22 cellular contexts compared by ENCODE assay signal in the genomic region with DNA sequence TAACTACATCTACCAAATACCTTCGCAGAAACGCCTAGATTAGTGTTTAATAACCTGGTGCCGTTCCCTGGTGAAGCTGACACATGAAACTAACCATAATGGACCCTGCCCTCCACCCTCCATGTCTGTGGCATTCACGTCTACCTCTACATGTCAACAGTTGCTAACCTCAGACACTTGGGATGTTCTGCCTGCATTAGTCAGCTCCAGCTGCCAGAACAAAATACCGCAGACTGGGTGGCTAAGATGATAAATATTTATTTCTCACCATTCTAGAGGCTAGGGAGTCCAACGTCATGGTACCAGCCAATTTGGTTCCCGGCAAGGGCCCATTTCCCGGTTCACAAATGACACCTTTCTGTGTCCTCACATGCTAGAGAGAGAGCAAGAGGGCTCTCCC.
DNase-seq lines count a peak whose midpoint lies in the region; ATAC-seq, FAIRE-seq and TF ChIP-seq lines count a peak whose summit lies in the region.
"Had no signal": no experiment of that assay in that cellular context is flagged by ENCODE, and none has a peak within 500 bp of the region (broad histone marks: within the 10 kb centered on the region; RNA-seq: fewer than 3 reads in every experiment).

No MANE protein-coding gene starts in this region.

- dilution Hi-C loops in keratinocyte (cut with MboI; ENCODE audit: extremely low pct_ligation_motif_present, low sequenced_read_pairs) = no loop called here

- no peak overlapping the region for H3K9ac ChIP-seq in keratinocyte (ENCODE audit: control insufficient read depth, extremely low read depth, insufficient read depth, low read length)
- H3K9ac ChIP-seq: BLaER1 treated with 17β-estradiol and CSF1 and Interleukin-3, amounts not matched to agents 10 nM and 100 nM had no signal

- H3K27me3 ChIP-seq in bronchial epithelial cell (ENCODE audit: control insufficient read depth, insufficient read depth, low read length) (no peaks in the 10 kb centered on the region), keratinocyte (ENCODE audit: control insufficient read depth, extremely low read depth, insufficient read depth, low read length) (no peaks in the 10 kb centered on the region), esophagus squamous epithelium (peaks cover 0 to 7% (median 0%) of the 10 kb centered on the region in 4 donors), psoas muscle (ENCODE audit: insufficient read depth in 3 of 3, low read length in 2 of 3) (no peaks in the 10 kb centered on the region)
- H3K27me3 ChIP-seq: BLaER1 treated with 17β-estradiol and CSF1 and Interleukin-3, amounts not matched to agents 10 nM and 100 nM; right atrium auricular region had no signal

- H2AFZ ChIP-seq in keratinocyte (ENCODE audit: control insufficient read depth, low read length) = no peak overlapping the region

- FAIRE-seq in bronchial epithelial cell (lab: Jason Lieb, UNC) (no peak), keratinocyte (lab: Jason Lieb, UNC) (no peak)
- FAIRE-seq: A549, islet of Langerhans had no signal

- H3K79me2 ChIP-seq in keratinocyte (ENCODE audit: control insufficient read depth, insufficient read depth, low read length) = no peaks in the 10 kb centered on the region

- H3K9me3 ChIP-seq in keratinocyte (ENCODE audit: control insufficient read depth, low read depth, low read length) (no peaks in the 10 kb centered on the region), esophagus squamous epithelium (no peaks in the 10 kb centered on the region), psoas muscle (no peaks in the 10 kb centered on the region)
- H3K9me3 ChIP-seq: lower lobe of right lung had no signal

- no peak for ATAC-seq in GM18867 (IDR thresholded peaks at IDR 0.05; ENCODE audit: unreplicated experiment)
- no peak for ATAC-seq in psoas muscle
- ATAC-seq: A549, lower lobe of right lung had no signal

- H3K4me2 ChIP-seq in keratinocyte (ENCODE audit: control insufficient read depth, extremely low read depth, insufficient read depth, low read depth, low read length) = no peak overlapping the region
- H3K4me2 ChIP-seq: A549 had no signal

- H3K9me1 ChIP-seq in keratinocyte (ENCODE audit: control insufficient read depth, extremely low read depth, insufficient read depth, low read length) = no peaks in the 10 kb centered on the region

- WGBS in esophagus squamous epithelium, 2 donors = 89 to 92% methylated on average over 5 to 8 of the region's 8 CpGs
- 88 to 91% (median 89%) methylated on average over 8 of the region's 8 CpGs for WGBS in psoas muscle, 3 donors

- peak overlapping the region; percentile 46 for H3K27ac ChIP-seq in keratinocyte (ENCODE audit: control insufficient read depth, insufficient read depth, low read length)
- no peak overlapping the region for H3K27ac ChIP-seq in esophagus squamous epithelium
- no peak overlapping the region for H3K27ac ChIP-seq in psoas muscle
- H3K27ac ChIP-seq: A549; BLaER1 treated with 17β-estradiol and CSF1 and Interleukin-3, amounts not matched to agents 10 nM and 100 nM; HL-60; lower lobe of right lung; right atrium auricular region had no signal

- H3K4me3 ChIP-seq in AG10803 (ENCODE audit: low read length) (no peak overlapping the region), bronchial epithelial cell (ENCODE audit: low read depth, low read length) (no peak overlapping the region), keratinocyte (ENCODE audit: control insufficient read depth in 2 of 3, extremely low read depth in 1 of 3, insufficient read depth in 2 of 3, low read depth in 1 of 3, low read length in 3 of 3) (no peak overlapping the region), esophagus squamous epithelium (no peak overlapping the region), psoas muscle (no peak overlapping the region)
- H3K4me3 ChIP-seq: A549; BLaER1 treated with 17β-estradiol and CSF1 and Interleukin-3, amounts not matched to agents 10 nM and 100 nM; lower lobe of right lung; right atrium auricular region had no signal

- TF ChIP-seq POLR2A in esophagus squamous epithelium (IDR thresholded peaks at IDR 0.05) = no peak

- peaks cover 9% of the 10 kb centered on the region for H3K4me1 ChIP-seq in keratinocyte (ENCODE audit: control insufficient read depth, extremely low read depth, insufficient read depth, low read length)
- no peaks in the 10 kb centered on the region for H3K4me1 ChIP-seq in esophagus squamous epithelium
- no peaks in the 10 kb centered on the region for H3K4me1 ChIP-seq in psoas muscle
- H3K4me1 ChIP-seq: A549, lower lobe of right lung, right atrium auricular region had no signal

- H3K36me3 ChIP-seq in bronchial epithelial cell (ENCODE audit: control insufficient read depth, insufficient read depth, low read length) (no peaks in the 10 kb centered on the region), keratinocyte (ENCODE audit: control insufficient read depth in 2 of 2, extremely low read depth in 1 of 2, insufficient read depth in 2 of 2, low read length in 2 of 2) (no peaks in the 10 kb centered on the region), esophagus squamous epithelium (no peaks in the 10 kb centered on the region), psoas muscle (ENCODE audit: insufficient read depth in 1 of 2, low read depth in 1 of 2) (no peaks in the 10 kb centered on the region)
- H3K36me3 ChIP-seq: BLaER1 treated with 17β-estradiol and CSF1 and Interleukin-3, amounts not matched to agents 10 nM and 100 nM; lower lobe of right lung; right atrium auricular region had no signal

- TF ChIP-seq CTCF in AG10803 (conservative IDR thresholded peaks at IDR 0.05; ENCODE audit: low read length) (no peak), bronchial epithelial cell (IDR thresholded peaks at IDR 0.05; ENCODE audit: insufficient read depth, low read length, severe bottlenecking) (no peak), keratinocyte (optimal IDR thresholded peaks at IDR 0.05 in 1 of 3, IDR thresholded peaks at IDR 0.05 in 1 of 3, conservative IDR thresholded peaks at IDR 0.05 in 1 of 3; ENCODE audit: extremely low read depth in 1 of 3, insufficient read depth in 2 of 3, low read length in 3 of 3) (no peak), esophagus squamous epithelium (IDR thresholded peaks at IDR 0.05) (no peak), psoas muscle (IDR thresholded peaks at IDR 0.05) (no peak)

- intact Hi-C loops in esophagus squamous epithelium (cut with DNase I) (no loop called here), psoas muscle (cut with DNase I) (no loop called here)

- DNase-seq in AG10803 (ENCODE audit: low read depth) (peak; percentile 12), M059J (ENCODE audit: low read depth) (peak; percentile 96), bronchial epithelial cell (ENCODE audit: low read depth) (peak; percentile 56), keratinocyte (ENCODE audit: low read depth, low spot score) (peak; percentile 44), esophagus squamous epithelium (lab: John Stamatoyannopoulos, UW) (no peak), psoas muscle (no peak)
- DNase-seq in activated CD4-positive, CD25-positive, alpha-beta regulatory T cell treated with anti-CD3 and anti-CD28 coated beads, Interleukin-2, amount 50 U/mL, for 72 hours = no peak
- DNase-seq: activated CD4-positive, alpha-beta memory T cell treated with anti-CD3 and anti-CD28 coated beads, Interleukin-2, amount 10 ng/mL, durations not matched to agents 7 days and 5 days; activated T-cell treated with anti-CD3 and anti-CD28 coated beads for 4 hours; amygdala; hippocampal formation; lower lobe of right lung; NCI-H2029; NCI-H345; nucleus accumbens; stimulated activated CD4-positive, alpha-beta T cell treated with anti-CD3 and anti-CD28 coated beads, Interleukin-15, amount 100 ng/mL, for 24 hours had no signal

- no peaks in the 10 kb centered on the region for H4K20me1 ChIP-seq in keratinocyte (ENCODE audit: control insufficient read depth, extremely low read depth, insufficient read depth, low read length)
- H4K20me1 ChIP-seq: BLaER1 treated with 17β-estradiol and CSF1 and Interleukin-3, amounts not matched to agents 10 nM and 100 nM had no signal

Comparison
In these comparisons a context has a peak if more than half of its experiments do, and no peak if none do; other contexts are left out.
1. DNase-seq: peak in AG10803 (single experiment), M059J (single experiment), bronchial epithelial cell (single experiment) and keratinocyte (single experiment); none in esophagus squamous epithelium (single experiment), activated CD4-positive, CD25-positive, alpha-beta regulatory T cell treated with anti-CD3 and anti-CD28 coated beads, Interleukin-2, amount 50 U/mL, for 72 hours (single experiment) and psoas muscle (0 of 2).